ENCODE assay signal across 13 cellular contexts in the genomic region with DNA sequence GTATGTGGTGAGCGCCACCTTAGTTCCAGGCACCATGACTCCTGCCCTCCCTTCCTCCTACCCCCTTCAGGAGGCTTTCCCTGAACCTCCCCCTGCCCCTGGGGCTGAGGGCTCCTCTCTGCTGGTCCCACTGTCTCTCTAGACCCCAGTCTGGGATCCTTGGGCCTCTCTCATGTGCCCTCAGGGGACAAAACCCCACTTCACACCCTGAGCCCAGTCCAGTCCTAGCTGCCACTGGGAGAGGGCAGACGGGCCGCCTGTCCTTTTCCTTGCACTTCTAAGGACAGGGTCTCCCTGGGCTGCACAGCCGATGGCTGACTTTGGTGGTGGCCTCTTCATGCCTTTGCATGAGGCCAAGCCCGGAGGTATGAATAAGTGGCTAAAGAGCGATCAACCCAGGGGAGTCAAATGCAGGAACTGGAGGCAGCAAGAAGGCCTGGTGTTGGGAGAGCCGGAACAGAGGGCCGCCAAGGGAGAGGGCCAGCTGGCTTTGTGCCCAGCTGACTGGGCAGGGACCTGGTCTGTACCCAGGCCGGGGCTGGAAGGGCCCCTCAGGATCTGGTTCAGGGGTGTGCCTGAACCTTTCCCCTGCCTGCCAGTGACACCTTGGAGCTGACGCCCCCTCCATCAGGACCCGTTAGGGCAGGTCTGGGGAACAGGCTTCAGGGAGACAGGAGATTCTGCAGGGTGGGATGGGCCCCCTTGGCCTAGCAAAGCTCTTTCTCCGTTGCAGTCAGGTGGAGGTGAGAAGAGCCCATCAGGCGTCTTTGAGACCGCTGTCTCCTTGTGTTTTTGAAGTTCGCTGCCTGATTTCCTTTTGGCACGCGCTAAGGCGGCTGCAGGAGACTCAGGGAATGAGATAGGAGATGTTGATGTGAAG. TPM values are rescaled to one million over a fixed set of nuclear protein-coding genes. Genes with fewer than 3 reads are reported as not detected.
A peak's percentile ranks its signal among the peaks of the same experiment; 100 is the strongest.
DNase-seq lines count a peak whose midpoint lies in the region; ATAC-seq and TF ChIP-seq lines count a peak whose summit lies in the region.
"Had no signal": no experiment of that assay in that cellular context is flagged by ENCODE, and none has a peak within 500 bp of the region (broad histone marks: within the 10 kb centered on the region; RNA-seq: fewer than 3 reads in every experiment).

No MANE protein-coding gene starts in this region.

- no peak for TF ChIP-seq POLR2A in ovary (IDR thresholded peaks at IDR 0.05)

- ATAC-seq in left ventricle myocardium superior = peak; percentile 67
- no peak for ATAC-seq in GM19452 (IDR thresholded peaks at IDR 0.05; ENCODE audit: unreplicated experiment)
- ATAC-seq in HG03196 (IDR thresholded peaks at IDR 0.05; ENCODE audit: unreplicated experiment) = no peak
- ATAC-seq: stimulated activated effector memory CD8-positive, alpha-beta T cell treated with anti-CD3 and anti-CD28 coated beads, Interleukin-12 subunit alpha, Interleukin-12 subunit beta, amount 100 ng/mL, for 72 hours had no signal

- no peaks in the 10 kb centered on the region for H3K36me3 ChIP-seq in ovary
- H3K36me3 ChIP-seq: BLaER1 had no signal

- intact Hi-C loops in left ventricle myocardium superior (cut with micrococcal nuclease) = no loop called here
- intact Hi-C loops in ovary (cut with DNase I) = no loop called here

- DNase-seq in EH (ENCODE audit: low read depth) (peak; percentile 42), astrocyte of the hippocampus (ENCODE audit: low read depth, low spot score) (peak; percentile 69), left ventricle myocardium superior (peak; percentile 73), ovary (peak; percentile 68 to 86 (median 82)), NCI-H226 (no peak)
- no peak for DNase-seq in activated CD4-positive, alpha-beta T cell treated with anti-CD3 and anti-CD28 coated beads, Interleukin-2, amount 50 U/mL, for 48 hours
- DNase-seq: effector CD4-positive, alpha-beta T cell; NCI-H1694 treated with DMSO at 0.1 percent for 48 hours had no signal

- H3K4me1 ChIP-seq in ovary (ENCODE audit: insufficient read depth) = peaks cover 63% of the 10 kb centered on the region

- TF ChIP-seq CTCF in ovary (IDR thresholded peaks at IDR 0.05) = no peak

- TF ChIP-seq EP300 in ovary (IDR thresholded peaks at IDR 0.05) = no peak

- 18 to 28% (median 19%) methylated on average over 18 of the region's 18 CpGs for WGBS in ovary, 3 donors

- no peaks in the 10 kb centered on the region for H3K9me3 ChIP-seq in ovary
- H3K9me3 ChIP-seq: BLaER1 had no signal

- no peaks in the 10 kb centered on the region for H3K27me3 ChIP-seq in ovary
- H3K27me3 ChIP-seq: BLaER1 had no signal

- H3K27ac ChIP-seq in ovary = peak overlapping the region; percentile 23 to 97
- H3K27ac ChIP-seq: BLaER1 had no signal

- H3K4me3 ChIP-seq in ovary = no peak overlapping the region
- H3K4me3 ChIP-seq: BLaER1 had no signal

RNA-seq across cellular contexts. Expression of a gene that starts 29.6 kb away (rescaled TPM):
- 2.1 TPM for total RNA-seq in left ventricle myocardium superior
- 10 to 100 TPM in 6 of 7 donors, 1 to 10 TPM in 1; 6.9 to 53.0 (median 38.9) TPM for total RNA-seq in ovary
- 10 to 100 TPM in 1 of 2 donors, 1 to 10 TPM in 1; 5.9 to 18.5 TPM for polyA plus RNA-seq in ovary
- total RNA-seq: OCI-LY7 had no signal

Comparison
In these comparisons a context has a peak if more than half of its experiments do, and no peak if none do; other contexts are left out.
1. DNase-seq: peak in EH (single experiment), astrocyte of the hippocampus (single experiment), left ventricle myocardium superior (single experiment) and ovary (5 of 5); none in NCI-H226 (single experiment) and activated CD4-positive, alpha-beta T cell treated with anti-CD3 and anti-CD28 coated beads, Interleukin-2, amount 50 U/mL, for 48 hours (0 of 2).